25 cellular contexts compared by ENCODE assay signal in genomic region chr11:73532310-73532709, GRCh38.
A peak's percentile ranks its signal among the peaks of the same experiment; 100 is the strongest.
DNase-seq lines count a peak whose midpoint lies in the region; ATAC-seq, FAIRE-seq and TF ChIP-seq lines count a peak whose summit lies in the region.
"Had no signal": no experiment of that assay in that cellular context is flagged by ENCODE, and none has a peak within 500 bp of the region (broad histone marks: within the 10 kb centered on the region; RNA-seq: fewer than 3 reads in every experiment).

No MANE protein-coding gene starts in this region.

- H3K9ac ChIP-seq in mesenchymal stem cell (ENCODE audit: low read length): no peak overlapping the region
- H3K9ac ChIP-seq: BLaER1 had no signal

- no peak overlapping the region for H2BK120ac ChIP-seq in mesenchymal stem cell (ENCODE audit: low read depth, low read length)

- H2AFZ ChIP-seq in mesenchymal stem cell (ENCODE audit: low read depth, low read length): no peak overlapping the region

- H2BK15ac ChIP-seq in mesenchymal stem cell (ENCODE audit: low read depth, poor library complexity, severe bottlenecking): no peak overlapping the region

- H2BK12ac ChIP-seq in mesenchymal stem cell (ENCODE audit: low read length in 2 of 2): no peak overlapping the region

- CTCF ChIA-PET in HEK293 (lab: Yijun Ruan, JAX): interaction anchor here (0.6 to 2.9 kb wide), 6 partner anchors 11 to 94 kb away, joined by 3 to 11 read pairs (median 4); no protein-coding TSS in a partner anchor

- FAIRE-seq in bronchial epithelial cell (lab: Jason Lieb, UNC): no peak
- FAIRE-seq: D721Med, G401.6, H54 had no signal

- 100% methylated on average over 1 of the region's 1 CpG for WGBS in mesenchymal stem cell

- peaks cover 9% of the 10 kb centered on the region; the same call in 1 of the 2 replicates for H3K4me1 ChIP-seq in HEK293 (ENCODE audit: control insufficient read depth, insufficient read depth, low read length)
- H3K4me1 ChIP-seq in mesenchymal stem cell (ENCODE audit: control insufficient read depth, insufficient read depth, low read depth, low read length): no peaks in the 10 kb centered on the region

- DNase-seq in bronchial epithelial cell (ENCODE audit: low read depth) (peak; percentile 18), mesenchymal stem cell (peak; percentile 77), H7 (no peak)
- DNase-seq: 8988T; ACHN; CD4-positive, CD25-positive, alpha-beta regulatory T cell; DMS53; HFFc6; NCI-H1048; NCI-H1417; NCI-H1694; NCI-H2029 treated with DMSO at 0.1 percent for 48 hours; NCI-H2227 treated with DMSO at 0.1 percent for 48 hours; NCI-H69; SHP77 treated with DMSO at 0.1 percent for 48 hours had no signal

- no peak overlapping the region for H3K14ac ChIP-seq in mesenchymal stem cell (ENCODE audit: low read length in 2 of 2)

- H3K36me3 ChIP-seq in HEK293 (ENCODE audit: control insufficient read depth in 2 of 2, insufficient read depth in 1 of 2, low read length in 2 of 2) (no peaks in the 10 kb centered on the region), bronchial epithelial cell (ENCODE audit: control insufficient read depth, insufficient read depth, low read length) (no peaks in the 10 kb centered on the region), mesenchymal stem cell (ENCODE audit: control insufficient read depth in 1 of 2, insufficient read depth in 2 of 2, low read depth in 1 of 2, low read length in 2 of 2) (no peaks in the 10 kb centered on the region), H7 (replicated peaks; ENCODE audit: control insufficient read depth, insufficient read depth, low read length) (no peaks in the 10 kb centered on the region)

- no peak overlapping the region for H2BK5ac ChIP-seq in mesenchymal stem cell (ENCODE audit: low read depth, low read length, poor library complexity, severe bottlenecking)

- POLR2A ChIA-PET in HEK293 (lab: Yijun Ruan, JAX): no interaction called here

- H3K27me3 ChIP-seq in bronchial epithelial cell (ENCODE audit: control insufficient read depth, insufficient read depth, low read length) (no peaks in the 10 kb centered on the region), mesenchymal stem cell (ENCODE audit: control insufficient read depth in 1 of 2, insufficient read depth in 1 of 2, low read length in 2 of 2) (no peaks in the 10 kb centered on the region), H7 (ENCODE audit: control insufficient read depth, insufficient read depth, low read length) (no peaks in the 10 kb centered on the region)
- H3K27me3 ChIP-seq: BLaER1 had no signal

- TF ChIP-seq CTCF in 22Rv1 (IDR thresholded peaks at IDR 0.05): no peak
- no peak for TF ChIP-seq CTCF in HEK293 (tag by site-specific recombination; IDR thresholded peaks at IDR 0.05)
- no peak for TF ChIP-seq CTCF in bronchial epithelial cell (IDR thresholded peaks at IDR 0.05; ENCODE audit: insufficient read depth, low read length, severe bottlenecking)

- no peak overlapping the region for H3K23ac ChIP-seq in mesenchymal stem cell (ENCODE audit: low read length in 2 of 2)

- no peak overlapping the region for H3K18ac ChIP-seq in mesenchymal stem cell (ENCODE audit: low read depth in 1 of 2, low read length in 2 of 2)

- no peak overlapping the region for H3K4me2 ChIP-seq in mesenchymal stem cell (ENCODE audit: low read length, poor library complexity, severe bottlenecking)
- H3K4me2 ChIP-seq: BLaER1 had no signal

- H2AK5ac ChIP-seq in mesenchymal stem cell (ENCODE audit: low read length, severe bottlenecking): no peak overlapping the region

- no peak overlapping the region for H4K91ac ChIP-seq in mesenchymal stem cell (ENCODE audit: low read length)

- H3K27ac ChIP-seq in 22Rv1: peak overlapping the region; percentile 64
- H3K27ac ChIP-seq in HEK293 (ENCODE audit: extremely low read depth, low read depth, low read length): no peak overlapping the region
- H3K27ac ChIP-seq in mesenchymal stem cell (ENCODE audit: low read length, poor library complexity, severe bottlenecking): no peak overlapping the region
- H3K27ac ChIP-seq: BLaER1, HL-60 had no signal

- no peak overlapping the region for H3K4me3 ChIP-seq in HEK293 (ENCODE audit: low read depth, low read length)
- no peak overlapping the region for H3K4me3 ChIP-seq in bronchial epithelial cell (ENCODE audit: low read depth, low read length)
- H3K4me3 ChIP-seq in mesenchymal stem cell (ENCODE audit: insufficient read depth in 1 of 2, low read depth in 1 of 2, low read length in 2 of 2): no peak overlapping the region
- no peak overlapping the region for H3K4me3 ChIP-seq in H7 (ENCODE audit: insufficient read depth, low read depth, low read length)
- H3K4me3 ChIP-seq: BLaER1 had no signal

- ATAC-seq in HG02588 (IDR thresholded peaks at IDR 0.05; ENCODE audit: unreplicated experiment) (no peak), HG02571 (IDR thresholded peaks at IDR 0.05; ENCODE audit: unreplicated experiment) (no peak)
- ATAC-seq: Panc1 had no signal

- H4K8ac ChIP-seq in mesenchymal stem cell (ENCODE audit: low read length): no peak overlapping the region

- H3K9me3 ChIP-seq in HEK293 (ENCODE audit: control insufficient read depth, insufficient read depth, low read depth, low read length) (no peaks in the 10 kb centered on the region), mesenchymal stem cell (ENCODE audit: control insufficient read depth, low read length) (no peaks in the 10 kb centered on the region)
- H3K9me3 ChIP-seq: BLaER1 had no signal

- H3K4ac ChIP-seq in mesenchymal stem cell (ENCODE audit: low read depth in 1 of 2, low read length in 2 of 2): no peak overlapping the region

- peaks cover 16% of the 10 kb centered on the region for H3K79me1 ChIP-seq in mesenchymal stem cell (replicated peaks; ENCODE audit: low read length, poor library complexity, severe bottlenecking)

TF ChIP-seq in HEK293, 187 proteins besides CTCF, POLR2A, EP300 and RAD21:
- 0 out of 2 replicates have a peak, but pooled peaks have one; percentile 1 for TF ChIP-seq KLF1 (tag by site-specific recombination; IDR thresholded peaks at IDR 0.05)
- no peak for TF ChIP-seq ZNF184 (tag by site-specific recombination; IDR thresholded peaks at IDR 0.05)
- no peak for TF ChIP-seq ZNF132 (tag by site-specific recombination; IDR thresholded peaks at IDR 0.05; ENCODE audit: borderline replicate concordance)
- TF ChIP-seq ZNF670 (tag by site-specific recombination; IDR thresholded peaks at IDR 0.05; ENCODE audit: low read depth): no peak
- TF ChIP-seq ZNF266 (tag by site-specific recombination; IDR thresholded peaks at IDR 0.05; ENCODE audit: low read depth): no peak
- TF ChIP-seq HOXD13 (CRISPR knock-in tag; IDR thresholded peaks at IDR 0.05; ENCODE audit: borderline replicate concordance): no peak
- no peak for TF ChIP-seq REPIN1 (tag by site-specific recombination; IDR thresholded peaks at IDR 0.05; ENCODE audit: low read depth)
